1 cellular context compared by ENCODE assay signal in genomic region chr6:4018194-4019111, GRCh38.
TF ChIP-seq lines count a peak whose summit lies in the region.

No MANE protein-coding gene starts in this region.

TF ChIP-seq in GM12878, 131 proteins besides CTCF, POLR2A, EP300 and RAD21 (continued from another document and continues in another):
- TF ChIP-seq PML (IDR thresholded peaks at IDR 0.05; ENCODE audit: low read length): peak; percentile 36; the same call in 1 of the 2 replicates
- TF ChIP-seq POU2F2 (IDR thresholded peaks at IDR 0.05; ENCODE audit: borderline replicate concordance, low read depth, low read length): peak; percentile 69; the same call in 1 of the 3 replicates
- TF ChIP-seq RUNX3 (IDR thresholded peaks at IDR 0.05; ENCODE audit: low read length): peak; percentile 83
- no peak for TF ChIP-seq NFYA (IDR thresholded peaks at IDR 0.05; ENCODE audit: borderline replicate concordance, low read depth, low read length)
- no peak for TF ChIP-seq FOXK2 (IDR thresholded peaks at IDR 0.05)
- no peak for TF ChIP-seq ZNF622 (IDR thresholded peaks at IDR 0.05)
- peak; percentile 46 for TF ChIP-seq E4F1 (IDR thresholded peaks at IDR 0.05; ENCODE audit: borderline replicate concordance, partially characterized antibody)
- no peak; the same call in 1 of the 2 replicates for TF ChIP-seq ASH2L (IDR thresholded peaks at IDR 0.05; ENCODE audit: borderline replicate concordance, low read depth)
- TF ChIP-seq KLF5 (IDR thresholded peaks at IDR 0.05; ENCODE audit: partially characterized antibody): no peak
- TF ChIP-seq ZNF592 (IDR thresholded peaks at IDR 0.05): no peak
- no peak for TF ChIP-seq BCLAF1 (IDR thresholded peaks at IDR 0.05)
- no peak for TF ChIP-seq ZZZ3 (IDR thresholded peaks at IDR 0.05; ENCODE audit: control insufficient read depth, insufficient read length, low read depth)
- peak; percentile 49 for TF ChIP-seq NRF1 (conservative IDR thresholded peaks at IDR 0.05; ENCODE audit: low read depth, low read length)
- TF ChIP-seq MEF2B (IDR thresholded peaks at IDR 0.05; ENCODE audit: partially characterized antibody, poor library complexity, severe bottlenecking): peak; percentile 60
- peak; percentile 82 for TF ChIP-seq CBFB (IDR thresholded peaks at IDR 0.05; ENCODE audit: low read depth)
- no peak for TF ChIP-seq REST (IDR thresholded peaks at IDR 0.05; ENCODE audit: low read depth, low read length)
- TF ChIP-seq PAX8 (IDR thresholded peaks at IDR 0.05): no peak
- TF ChIP-seq CREM (IDR thresholded peaks at IDR 0.05; ENCODE audit: low read depth): peak; percentile 19; the same call in 1 of the 2 replicates
- peak; percentile 61; the same call in 1 of the 2 replicates for TF ChIP-seq DPF2 (IDR thresholded peaks at IDR 0.05)
- no peak for TF ChIP-seq ZBTB33 (IDR thresholded peaks at IDR 0.05)
- no peak for TF ChIP-seq SMAD1 (IDR thresholded peaks at IDR 0.05; ENCODE audit: low read depth, partially characterized antibody)
- TF ChIP-seq IRF3 (IDR thresholded peaks at IDR 0.05): no peak
- no peak for TF ChIP-seq ZBTB11 (CRISPR knock-in tag; IDR thresholded peaks at IDR 0.05)
- TF ChIP-seq IRF4 (IDR thresholded peaks at IDR 0.05; ENCODE audit: low read depth, low read length): no peak
- TF ChIP-seq MXI1 (IDR thresholded peaks at IDR 0.05; ENCODE audit: low read depth, low read length): peak; percentile 75
- no peak for TF ChIP-seq KAT2A (conservative IDR thresholded peaks at IDR 0.05; ENCODE audit: control insufficient read depth, low read depth, low read length)
- TF ChIP-seq PAX5 (IDR thresholded peaks at IDR 0.05; ENCODE audit: borderline replicate concordance, low read depth, low read length): peak; percentile 51; the same call in 1 of the 2 replicates
- no peak for TF ChIP-seq STAT3 (IDR thresholded peaks at IDR 0.05; ENCODE audit: low read depth, low read length)
- no peak for TF ChIP-seq IRF5 (IDR thresholded peaks at IDR 0.05; ENCODE audit: borderline replicate concordance)
- 0 out of 2 replicates have a peak, but pooled peaks have one; percentile 1 for TF ChIP-seq NR2F1 (conservative IDR thresholded peaks at IDR 0.05)
